8 cellular contexts compared by ENCODE assay signal in genomic region chr14:33676135-33676566, GRCh38.
DNase-seq lines count a peak whose midpoint lies in the region; ATAC-seq and TF ChIP-seq lines count a peak whose summit lies in the region.

No MANE protein-coding gene starts in this region.

- intact Hi-C loops in gastrocnemius medialis (cut with DNase I; ENCODE audit: low total_unique reads): no loop called here

- TF ChIP-seq RAD21 in Ishikawa (IDR thresholded peaks at IDR 0.05; ENCODE audit: low read depth): peak; percentile 19; the same call in 1 of the 2 replicates

- no peak for TF ChIP-seq POLR2A in gastrocnemius medialis (IDR thresholded peaks at IDR 0.05)

- TF ChIP-seq CTCF in GM06990 (IDR thresholded peaks at IDR 0.05; ENCODE audit: insufficient read depth, low read length, poor library complexity, severe bottlenecking) (peak; percentile 28), gastrocnemius medialis (IDR thresholded peaks at IDR 0.05 in 4 of 5, conservative IDR thresholded peaks at IDR 0.05 in 1 of 5) (peak; percentile 10 to 47 (median 29))

- H3K4me1 ChIP-seq in gastrocnemius medialis: peaks cover 0 to 3% of the 10 kb centered on the region in 2 donors

- no peak overlapping the region for H3K4me3 ChIP-seq in GM06990 (replicated peaks; ENCODE audit: low read depth, low read length)
- H3K4me3 ChIP-seq in gastrocnemius medialis: peak overlapping the region; percentile 27 to 48 (median 42)

- H3K36me3 ChIP-seq in GM06990 (ENCODE audit: control insufficient read depth, insufficient read depth, low read length): no peaks in the 10 kb centered on the region
- H3K36me3 ChIP-seq in gastrocnemius medialis: no peaks in the 10 kb centered on the region

- in situ Hi-C loops in gastrocnemius medialis (cut with MboI; ENCODE audit: low sequenced_read_pairs in 4 of 4): no loop called here

- H3K27me3 ChIP-seq in GM06990 (replicated peaks; ENCODE audit: control insufficient read depth, insufficient read depth, low read length) (no peaks in the 10 kb centered on the region; the same call in 1 of the 2 replicates), gastrocnemius medialis (no peaks in the 10 kb centered on the region)

- H3K9me3 ChIP-seq in gastrocnemius medialis: no peaks in the 10 kb centered on the region

- TF ChIP-seq EP300 in Ishikawa (IDR thresholded peaks at IDR 0.05; ENCODE audit: borderline replicate concordance): no peak

- DNase-seq in GM06990 (ENCODE audit: extremely low read depth, insufficient read length) (no peak), SK-N-DZ (ENCODE audit: low spot score) (peak; percentile 91), glomerular visceral epithelial cell (ENCODE audit: extremely low spot score) (peak; percentile 63), gastrocnemius medialis (peak; percentile 9 to 43)

- peak; percentile 78 to 95 for ATAC-seq in gastrocnemius medialis
- ATAC-seq in GM21717 (IDR thresholded peaks at IDR 0.05; ENCODE audit: unreplicated experiment): no peak
- ATAC-seq in HG02852 (IDR thresholded peaks at IDR 0.05; ENCODE audit: unreplicated experiment): no peak
- no peak for ATAC-seq in HG02678 (IDR thresholded peaks at IDR 0.05; ENCODE audit: unreplicated experiment)

- peak overlapping the region in 2 of 4 donors; percentile 31 to 35 for H3K27ac ChIP-seq in gastrocnemius medialis

TF ChIP-seq in Ishikawa, 13 proteins besides CTCF, POLR2A, EP300 and RAD21:
- TF ChIP-seq USF1 (IDR thresholded peaks at IDR 0.05) (peak; percentile 50; the same call in 1 of the 2 replicates), MAX (IDR thresholded peaks at IDR 0.05) (no peak), TEAD4 (IDR thresholded peaks at IDR 0.05) (no peak)

Comparison
In these comparisons a context has a peak if more than half of its experiments do, and no peak if none do; other contexts are left out.
1. ATAC-seq: peak in gastrocnemius medialis (2 of 2); none in GM21717 (single experiment), HG02852 (single experiment) and HG02678 (single experiment).